ENCODE assay signal across 13 cellular contexts in genomic region chr16:66359012-66359411, GRCh38. TPM values are rescaled to one million over a fixed set of nuclear protein-coding genes. Genes with fewer than 3 reads are reported as not detected.
A peak's percentile ranks its signal among the peaks of the same experiment; 100 is the strongest.
DNase-seq lines count a peak whose midpoint lies in the region; ATAC-seq and TF ChIP-seq lines count a peak whose summit lies in the region.
"Had no signal": no experiment of that assay in that cellular context is flagged by ENCODE, and none has a peak within 500 bp of the region (broad histone marks: within the 10 kb centered on the region; RNA-seq: fewer than 3 reads in every experiment).

No MANE protein-coding gene starts in this region.

- intact Hi-C loops in heart left ventricle (cut with DNase I) (loop anchor here in 8 of 10 donors (5.0 kb wide), 2 partner anchors 48 to 123 kb away; no protein-coding TSS in a partner anchor), left cardiac atrium (cut with DNase I) (no loop called here)
- intact Hi-C loops in CD4-positive, alpha-beta memory T cell (cut with micrococcal nuclease) = loop anchor here (5.0 kb wide), 1 partner anchor 508 kb away; no protein-coding TSS in a partner anchor

- H3K27me3 Mint-ChIP-seq in CD4-positive, alpha-beta memory T cell = peaks cover 40 to 44% of the 10 kb centered on the region in 2 donors
- peaks cover 46% of the 10 kb centered on the region for H3K27me3 Mint-ChIP-seq in activated naive CD8-positive, alpha-beta T cell treated with anti-CD3 and anti-CD28 coated beads, Interleukin-2, amount 50 U/mL, for 24 hours

- H3K4me1 ChIP-seq in heart left ventricle (peaks cover 6 to 66% (median 39%) of the 10 kb centered on the region in 12 donors), suprapubic skin (peaks cover 19% of the 10 kb centered on the region)
- peaks cover 5% of the 10 kb centered on the region for H3K4me1 ChIP-seq in CD4-positive, alpha-beta memory T cell (ENCODE audit: insufficient read depth, low read length)

- H3K36me3 ChIP-seq in heart left ventricle (no peaks in the 10 kb centered on the region), suprapubic skin (no peaks in the 10 kb centered on the region)
- no peaks in the 10 kb centered on the region for H3K36me3 ChIP-seq in CD4-positive, alpha-beta memory T cell (ENCODE audit: insufficient read depth, low read length)

- ATAC-seq in heart left ventricle (no peak), left cardiac atrium (no peak), HG02610 (IDR thresholded peaks at IDR 0.05; ENCODE audit: unreplicated experiment) (no peak)
- no peak for ATAC-seq in activated naive CD8-positive, alpha-beta T cell treated with anti-CD3 and anti-CD28 coated beads, Interleukin-2, amount 50 U/mL, for 24 hours

- peak overlapping the region in 11 of 12 donors; percentile 16 to 91 (median 58) for H3K27ac ChIP-seq in heart left ventricle
- H3K27ac ChIP-seq in suprapubic skin = peak overlapping the region; percentile 46
- no peak overlapping the region for H3K27ac ChIP-seq in CD4-positive, alpha-beta memory T cell (ENCODE audit: low read depth, low read length)
- H3K27ac ChIP-seq: hepatocyte had no signal

- H3K4me3 Mint-ChIP-seq in CD4-positive, alpha-beta memory T cell = no peak overlapping the region
- no peak overlapping the region for H3K4me3 Mint-ChIP-seq in activated naive CD8-positive, alpha-beta T cell treated with anti-CD3 and anti-CD28 coated beads, Interleukin-2, amount 50 U/mL, for 24 hours

- H3K36me3 Mint-ChIP-seq in CD4-positive, alpha-beta memory T cell = no peaks in the 10 kb centered on the region
- no peaks in the 10 kb centered on the region for H3K36me3 Mint-ChIP-seq in activated naive CD8-positive, alpha-beta T cell treated with anti-CD3 and anti-CD28 coated beads, Interleukin-2, amount 50 U/mL, for 24 hours (ENCODE audit: low read depth)

- CTCF ChIA-PET in CD4-positive, alpha-beta memory T cell (lab: Charles Lee; ENCODE audit: partially characterized antibody) = interaction anchor here (1.1 to 6.0 kb wide), 10 partner anchors 8 to 514 kb away, joined by 3 to 44 read pairs (median 4); partner anchors contain the start of gene CDH5

- TF ChIP-seq POLR2A in heart left ventricle (IDR thresholded peaks at IDR 0.05) (no peak), suprapubic skin (IDR thresholded peaks at IDR 0.05) (no peak)

- TF ChIP-seq EP300 in suprapubic skin (IDR thresholded peaks at IDR 0.05) = no peak

- H3K4me1 Mint-ChIP-seq in CD4-positive, alpha-beta memory T cell = peaks cover 0 to 5% (median 2%) of the 10 kb centered on the region in 4 donors
- H3K4me1 Mint-ChIP-seq in activated naive CD8-positive, alpha-beta T cell treated with anti-CD3 and anti-CD28 coated beads, Interleukin-2, amount 50 U/mL, for 24 hours = no peaks in the 10 kb centered on the region

- no peak for TF ChIP-seq CTCF in heart left ventricle (IDR thresholded peaks at IDR 0.05)
- no peak for TF ChIP-seq CTCF in fibroblast of the aortic adventitia (IDR thresholded peaks at IDR 0.05; ENCODE audit: insufficient read depth, low read length)
- TF ChIP-seq CTCF in suprapubic skin (IDR thresholded peaks at IDR 0.05) = no peak

- no peak for DNase-seq in heart left ventricle
- DNase-seq in left cardiac atrium = no peak
- DNase-seq in T1000 (lab: John Stamatoyannopoulos, UW) = peak; percentile 67
- peak; percentile 31 for DNase-seq in fibroblast of the aortic adventitia (ENCODE audit: low read depth)
- DNase-seq in suprapubic skin (ENCODE audit: low spot score in 2 of 2) = no peak
- DNase-seq in CD4-positive, alpha-beta memory T cell = no peak
- DNase-seq in activated naive CD8-positive, alpha-beta T cell treated with anti-CD3 and anti-CD28 coated beads, Interleukin-2, amount 50 U/mL, for 24 hours = no peak
- DNase-seq: activated effector memory CD4-positive, alpha-beta T cell treated with Interleukin-2 at 50 U/mL for 16 hours; cerebellar nuclear complex; NCI-H1417 treated with DMSO at 0.1 percent for 48 hours; NCI-H774 had no signal

- WGBS in heart left ventricle, 4 donors = 58 to 75% (median 65%) methylated on average over 10 of the region's 10 CpGs
- WGBS in suprapubic skin = 57% methylated on average over 10 of the region's 10 CpGs

- no peak overlapping the region for H3K4me3 ChIP-seq in heart left ventricle
- H3K4me3 ChIP-seq in fibroblast of the aortic adventitia (ENCODE audit: low read depth, low read length) = no peak overlapping the region
- H3K4me3 ChIP-seq in suprapubic skin = no peak overlapping the region
- no peak overlapping the region for H3K4me3 ChIP-seq in CD4-positive, alpha-beta memory T cell (ENCODE audit: low read length in 2 of 2)
- H3K4me3 ChIP-seq: hepatocyte had no signal

- H3K9me3 ChIP-seq in heart left ventricle = no peaks in the 10 kb centered on the region
- H3K9me3 ChIP-seq in suprapubic skin = no peaks in the 10 kb centered on the region
- H3K9me3 ChIP-seq in CD4-positive, alpha-beta memory T cell (ENCODE audit: control insufficient read depth in 1 of 2, low read length in 2 of 2) = no peaks in the 10 kb centered on the region

- H3K9me3 Mint-ChIP-seq in CD4-positive, alpha-beta memory T cell = peaks cover 0 to 1% (median 0%) of the 10 kb centered on the region in 8 donors
- no peaks in the 10 kb centered on the region for H3K9me3 Mint-ChIP-seq in activated naive CD8-positive, alpha-beta T cell treated with anti-CD3 and anti-CD28 coated beads, Interleukin-2, amount 50 U/mL, for 24 hours

- H3K27me3 ChIP-seq in heart left ventricle (peaks cover 0 to 2% (median 0%) of the 10 kb centered on the region in 9 donors), suprapubic skin (no peaks in the 10 kb centered on the region)
- H3K27me3 ChIP-seq in CD4-positive, alpha-beta memory T cell (ENCODE audit: insufficient read depth, low read length) = peaks cover 11% of the 10 kb centered on the region
- H3K27me3 ChIP-seq: hepatocyte had no signal

- POLR2A ChIA-PET in CD4-positive, alpha-beta memory T cell (lab: Charles Lee; ENCODE audit: partially characterized antibody) = no interaction called here

- H3K27ac Mint-ChIP-seq in CD4-positive, alpha-beta memory T cell = no peak overlapping the region
- H3K27ac Mint-ChIP-seq in activated naive CD8-positive, alpha-beta T cell treated with anti-CD3 and anti-CD28 coated beads, Interleukin-2, amount 50 U/mL, for 24 hours = no peak overlapping the region

RNA-seq across cellular contexts. Expression of gene CDH5, which starts 7.5 kb away (rescaled TPM):
- total RNA-seq in heart left ventricle (100 to 1,000 TPM in 2 of 9 donors, 10 to 100 TPM in 7; 39.6 to 135 (median 63.3) TPM), left cardiac atrium (10 to 100 TPM; 40.3 to 80.0 TPM), fibroblast of the aortic adventitia (ENCODE audit: low replicate concordance) (2.9 and 7.0 TPM in 2 replicates), suprapubic skin (10 to 100 TPM in 2 of 4 donors, 1 to 10 TPM in 2; 8.0 to 23.6 (median 14.4) TPM)
- 10 to 100 TPM; 24.9 to 62.3 TPM for polyA plus RNA-seq in heart left ventricle
- not detected for total RNA-seq in CD4-positive, alpha-beta memory T cell
- not detected for polyA plus RNA-seq in CD4-positive, alpha-beta memory T cell

Comparison
In these comparisons a context has a peak if more than half of its experiments do, and no peak if none do; other contexts are left out.
1. intact Hi-C loops: an anchor here in heart left ventricle (5.0 kb wide) and CD4-positive, alpha-beta memory T cell (5.0 kb wide); none called in left cardiac atrium.
2. DNase-seq: peak in T1000 (single experiment) and fibroblast of the aortic adventitia (single experiment); none in heart left ventricle (0 of 5), left cardiac atrium (single experiment), suprapubic skin (0 of 2), CD4-positive, alpha-beta memory T cell (0 of 5) and activated naive CD8-positive, alpha-beta T cell treated with anti-CD3 and anti-CD28 coated beads, Interleukin-2, amount 50 U/mL, for 24 hours (single experiment).